In the genomic region with DNA sequence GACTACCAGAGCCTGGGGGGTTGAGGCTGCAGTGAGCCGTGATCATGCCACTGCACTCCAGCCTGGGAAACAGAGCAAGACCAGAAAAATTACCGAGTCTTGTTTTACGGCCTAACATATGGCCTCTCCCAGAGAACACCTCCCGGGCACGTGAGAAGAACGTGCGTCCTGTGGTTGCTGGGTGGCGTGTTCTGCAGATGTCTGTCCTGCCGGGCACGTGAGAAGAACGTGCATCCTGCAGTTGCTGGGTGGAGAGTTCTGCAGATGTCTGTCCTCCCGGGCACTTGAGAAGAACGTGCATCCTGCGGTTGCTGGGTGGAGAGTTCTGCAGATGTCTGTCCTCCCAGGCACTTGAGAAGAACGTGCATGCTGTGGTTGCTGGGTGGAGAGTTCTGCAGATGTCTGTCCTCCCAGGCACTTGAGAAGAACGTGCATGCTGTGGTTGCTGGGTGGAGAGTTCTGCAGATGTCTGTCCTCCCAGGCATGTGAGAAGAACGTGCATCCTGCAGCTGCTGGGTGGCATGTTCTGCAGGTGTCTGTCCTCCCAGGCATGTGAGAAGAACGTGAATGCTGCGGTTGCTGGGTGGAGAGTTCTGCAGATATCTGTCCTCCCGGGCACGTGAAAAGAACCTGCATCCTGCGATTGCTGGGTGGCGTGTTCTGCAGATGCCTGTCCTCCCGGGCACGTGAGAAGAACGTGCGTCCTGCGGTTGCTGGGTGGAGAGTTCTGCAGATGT, we compare ENCODE assay signal across 7 cellular contexts. TPM values are rescaled to one million over a fixed set of nuclear protein-coding genes. Genes with fewer than 3 reads are reported as not detected.
DNase-seq lines count a peak whose midpoint lies in the region; ATAC-seq and TF ChIP-seq lines count a peak whose summit lies in the region.
"Not testable (repeated sequence)": the region's sequence is repeated elsewhere in the genome, so short reads cannot be mapped to it uniquely, and the experiment has no call there.

No MANE protein-coding gene starts in this region.

- intact Hi-C loops in CD8-positive, alpha-beta T cell (cut with DNase I, micrococcal nuclease); body of pancreas (cut with DNase I): not testable (repeated sequence)

- POLR2A ChIA-PET in CD8-positive, alpha-beta T cell (lab: Charles Lee): not testable (repeated sequence)

- not testable (repeated sequence) for ATAC-seq in CD8-positive, alpha-beta T cell; body of pancreas

- not testable (repeated sequence) for TF ChIP-seq POLR2A in body of pancreas (IDR thresholded peaks at IDR 0.05)

- CTCF ChIA-PET in CD8-positive, alpha-beta T cell (lab: Charles Lee): not testable (repeated sequence)

- H3K4me3 ChIP-seq in CD8-positive, alpha-beta T cell (ENCODE audit: low read depth, low read length); body of pancreas: not testable (repeated sequence)

- peaks cover 12% of the 10 kb centered on the region for H3K9me3 Mint-ChIP-seq in CD8-positive, alpha-beta T cell

- not testable (repeated sequence) for H3K27me3 ChIP-seq in CD8-positive, alpha-beta T cell (ENCODE audit: insufficient read depth, low read length); body of pancreas

- H3K27ac Mint-ChIP-seq in CD8-positive, alpha-beta T cell: peak overlapping the region; percentile 55

- H3K4me1 ChIP-seq in CD8-positive, alpha-beta T cell (ENCODE audit: insufficient read depth, low read length): peaks cover 17% of the 10 kb centered on the region
- H3K4me1 ChIP-seq in body of pancreas: not testable (repeated sequence)

- DNase-seq in CD8-positive, alpha-beta T cell: not testable (repeated sequence)
- DNase-seq in GM04504 (ENCODE audit: low read depth): peak; percentile 63
- peak; percentile 10 for DNase-seq in NAMALWA (ENCODE audit: low spot score)
- DNase-seq in NCI-H510A treated with DMSO at 0.1 percent for 48 hours (lab: John Stamatoyannopoulos, UW): peak; percentile 18
- peak; percentile 25 for DNase-seq in SHP77 treated with DMSO at 0.1 percent for 48 hours (lab: John Stamatoyannopoulos, UW)
- DNase-seq in body of pancreas: peak; percentile 63 to 81 (median 72)
- peak; percentile 40 for DNase-seq in islet precursor cell

- H3K27ac ChIP-seq in CD8-positive, alpha-beta T cell (ENCODE audit: low read depth, low read length): not testable (repeated sequence)
- peak overlapping the region; percentile 5 to 50 (median 38) for H3K27ac ChIP-seq in body of pancreas

- peaks cover 27% of the 10 kb centered on the region for H3K4me1 Mint-ChIP-seq in CD8-positive, alpha-beta T cell (ENCODE audit: low read depth)

- H3K27me3 Mint-ChIP-seq in CD8-positive, alpha-beta T cell (ENCODE audit: low read depth): not testable (repeated sequence)

- TF ChIP-seq CTCF in CD8-positive, alpha-beta T cell (IDR thresholded peaks at IDR 0.05); body of pancreas (IDR thresholded peaks at IDR 0.05): not testable (repeated sequence)

- H3K36me3 Mint-ChIP-seq in CD8-positive, alpha-beta T cell: not testable (repeated sequence)

- not testable (repeated sequence) for H3K9me3 ChIP-seq in CD8-positive, alpha-beta T cell (ENCODE audit: low read length); body of pancreas

- not testable (repeated sequence) for H3K36me3 ChIP-seq in CD8-positive, alpha-beta T cell (ENCODE audit: insufficient read depth, low read length); body of pancreas (replicated peaks in 1 of 2; ENCODE audit: insufficient read depth in 1 of 2, low read depth in 2 of 2)

- 46 to 50% methylated on average over 23 to 28 of the region's 28 CpGs for WGBS in body of pancreas, 2 donors

- not testable (repeated sequence) for H3K4me3 Mint-ChIP-seq in CD8-positive, alpha-beta T cell

RNA-seq across cellular contexts. Expression of a gene that starts 14.4 kb away (rescaled TPM):
- total RNA-seq in CD8-positive, alpha-beta T cell: 1 to 10 TPM in 1 of 2 experiments, under 1 TPM in 1; 0.78 to 1.2 TPM
- total RNA-seq in body of pancreas: 10 to 100 TPM; 77.1 to 89.5 TPM

Comparison
In these comparisons a context has a peak if more than half of its experiments do, and no peak if none do; other contexts are left out.
1. RNA of a gene that starts 14.4 kb away (total RNA-seq): 77.1 to 89.5 TPM in body of pancreas; 0.78 to 1.2 TPM in CD8-positive, alpha-beta T cell; every median in the first group is over 10 times any median in the second.